Comparison of ENCODE assay signal across 14 cellular contexts in genomic region chr7:1101580-1102431, GRCh38. TPM values are rescaled to one million over a fixed set of nuclear protein-coding genes. Genes with fewer than 3 reads are reported as not detected.
DNase-seq lines count a peak whose midpoint lies in the region; ATAC-seq, FAIRE-seq and TF ChIP-seq lines count a peak whose summit lies in the region.
"Had no signal": no experiment of that assay in that cellular context is flagged by ENCODE, and none has a peak within 500 bp of the region (broad histone marks: within the 10 kb centered on the region; RNA-seq: fewer than 3 reads in every experiment).

No MANE protein-coding gene starts in this region.

- FAIRE-seq in RCC 7860 (lab: Jason Lieb, UNC): no peak
- FAIRE-seq in pancreas (lab: Jason Lieb, UNC): no peak

- H4K20me1 ChIP-seq in BLaER1: peaks cover 67% of the 10 kb centered on the region

- 74 to 87% methylated on average over 44 to 47 of the region's 47 CpGs for WGBS in pancreas, 2 donors

- TF ChIP-seq CTCF in pancreas (IDR thresholded peaks at IDR 0.05): no peak

- H3K36me3 ChIP-seq in BLaER1: peaks cover 37% of the 10 kb centered on the region
- H3K36me3 ChIP-seq in pancreas: no peaks in the 10 kb centered on the region
- H3K36me3 ChIP-seq in effector memory CD4-positive, alpha-beta T cell (ENCODE audit: control insufficient read depth, insufficient read depth, low read length): no peaks in the 10 kb centered on the region

- peak overlapping the region; percentile 88 for H3K27ac ChIP-seq in BLaER1
- peak overlapping the region in 1 of 4 donors; percentile 12 for H3K27ac ChIP-seq in pancreas
- H3K27ac ChIP-seq in effector memory CD4-positive, alpha-beta T cell (ENCODE audit: insufficient read depth, low read length, poor library complexity, severe bottlenecking): no peak overlapping the region

- peak overlapping the region; percentile 98 for H3K4me2 ChIP-seq in BLaER1
- H3K4me2 ChIP-seq: SK-N-SH had no signal

- peak overlapping the region; percentile 62 for H3K4me3 ChIP-seq in BLaER1
- no peak overlapping the region for H3K4me3 ChIP-seq in pancreas
- H3K4me3 ChIP-seq in effector memory CD4-positive, alpha-beta T cell (ENCODE audit: insufficient read depth, low read depth, low read length, poor library complexity, severe bottlenecking): no peak overlapping the region

- H3K27me3 ChIP-seq in BLaER1: no peaks in the 10 kb centered on the region
- no peaks in the 10 kb centered on the region for H3K27me3 ChIP-seq in pancreas
- H3K27me3 ChIP-seq in effector memory CD4-positive, alpha-beta T cell (replicated peaks; ENCODE audit: control insufficient read depth, insufficient read depth, low read length, poor library complexity, severe bottlenecking): no peaks in the 10 kb centered on the region

- no peaks in the 10 kb centered on the region for H3K9me3 ChIP-seq in BLaER1
- no peaks in the 10 kb centered on the region for H3K9me3 ChIP-seq in pancreas
- no peaks in the 10 kb centered on the region for H3K9me3 ChIP-seq in effector memory CD4-positive, alpha-beta T cell (ENCODE audit: control insufficient read depth, low read length)
- H3K9me3 ChIP-seq: SK-N-SH had no signal

- H3K4me1 ChIP-seq in BLaER1: peaks cover 100% of the 10 kb centered on the region
- peaks cover 0 to 16% (median 13%) of the 10 kb centered on the region in 3 donors for H3K4me1 ChIP-seq in pancreas
- H3K4me1 ChIP-seq in effector memory CD4-positive, alpha-beta T cell (ENCODE audit: control insufficient read depth, insufficient read depth, low read length, poor library complexity, severe bottlenecking): no peaks in the 10 kb centered on the region

- intact Hi-C loops in pancreas (cut with DNase I): no loop called here

- peak overlapping the region; percentile 78 for H3K9ac ChIP-seq in BLaER1
- H3K9ac ChIP-seq: SK-N-SH had no signal

- TF ChIP-seq POLR2A in erythroblast (IDR thresholded peaks at IDR 0.05; ENCODE audit: low read length): no peak

- ATAC-seq in pancreas (peak; percentile 53 to 77 (median 66)), GM21786 (IDR thresholded peaks at IDR 0.05; ENCODE audit: unreplicated experiment) (no peak)
- ATAC-seq: activated T-cell treated with anti-CD3 and anti-CD28 coated beads, Interleukin-2, amount 50 U/mL, for 4 hours; PC-3 had no signal

- DNase-seq in RCC 7860 (ENCODE audit: low spot score): peak; percentile 28
- peak; percentile 20 for DNase-seq in globus pallidus (ENCODE audit: low spot score)
- DNase-seq in pancreas: peak in 1 of 6 donors; percentile 74
- DNase-seq in erythroblast (lab: John Stamatoyannopoulos, UW): no peak
- DNase-seq in effector memory CD4-positive, alpha-beta T cell: no peak
- no peak for DNase-seq in putamen (ENCODE audit: low spot score)
- DNase-seq: activated T-cell treated with anti-CD3 and anti-CD28 coated beads, Interleukin-2, amount 50 U/mL, for 4 hours; NCI-H1930; NCI-H524; occipital lobe; PC-3; SK-N-SH had no signal

RNA-seq across cellular contexts. Expression of gene GPER1, which starts 13.9 kb away (rescaled TPM):
- 1 to 10 TPM in 2 of 6 donors, under 1 TPM in 4; 0.20 to 1.6 (median 0.65) TPM for total RNA-seq in pancreas
- 1 to 10 TPM; 1.7 to 3.5 TPM for polyA plus RNA-seq in pancreas

RNA-seq across cellular contexts. Expression of gene GPR146, which starts 57.5 kb away (rescaled TPM):
- total RNA-seq in pancreas: 1 to 10 TPM; 3.4 to 5.3 (median 3.9) TPM
- polyA plus RNA-seq in pancreas: 1 to 10 TPM; 5.4 to 6.5 TPM

RNA-seq across cellular contexts. Expression of gene ZFAND2A, which starts 58.2 kb away (rescaled TPM):
- 10 to 100 TPM in 3 of 6 donors, 1 to 10 TPM in 3; 6.1 to 21.7 (median 10.3) TPM for total RNA-seq in pancreas
- 10 to 100 TPM; 31.9 to 35.0 TPM for polyA plus RNA-seq in pancreas

Comparison
In these comparisons a context has a peak if more than half of its experiments do, and no peak if none do; other contexts are left out.
1. DNase-seq: peak in RCC 7860 (single experiment) and globus pallidus (single experiment); none in erythroblast (0 of 2), effector memory CD4-positive, alpha-beta T cell (0 of 3) and putamen (single experiment).